ENCODE assay signal across 8 cellular contexts in genomic region chr11:33828604-33829429, GRCh38. TPM values are rescaled to one million over a fixed set of nuclear protein-coding genes. Genes with fewer than 3 reads are reported as not detected.
DNase-seq lines count a peak whose midpoint lies in the region; ATAC-seq lines count a peak whose summit lies in the region.

No MANE protein-coding gene starts in this region.

- ATAC-seq in GM18511 (IDR thresholded peaks at IDR 0.05; ENCODE audit: unreplicated experiment) (peak; percentile 43), HG03520 (IDR thresholded peaks at IDR 0.05; ENCODE audit: unreplicated experiment) (no peak)

- H3K4me3 ChIP-seq in iPS-11a (ENCODE audit: low read depth, low read length) (peak overlapping the region; percentile 29), skin epidermis (peak overlapping the region; percentile 7 to 30 (median 16))

- no peaks in the 10 kb centered on the region for H3K9me3 Mint-ChIP-seq in activated naive CD8-positive, alpha-beta T cell treated with anti-CD3 and anti-CD28 coated beads for 36 hours

- peaks cover 81% of the 10 kb centered on the region for H3K27me3 Mint-ChIP-seq in activated naive CD8-positive, alpha-beta T cell treated with anti-CD3 and anti-CD28 coated beads for 36 hours

- no peak overlapping the region for H3K27ac Mint-ChIP-seq in activated naive CD8-positive, alpha-beta T cell treated with anti-CD3 and anti-CD28 coated beads for 36 hours

- no peak for DNase-seq in activated naive CD8-positive, alpha-beta T cell treated with anti-CD3 and anti-CD28 coated beads for 36 hours
- DNase-seq in dermis blood vessel endothelial cell, result no peak
- DNase-seq in activated CD8-positive, alpha-beta memory T cell treated with anti-CD3 and anti-CD28 coated beads, Interleukin-2, amount 50 U/mL, for 4 hours, result no peak
- DNase-seq in NOMO-1 treated with dmso at 0.1 percent for 144 hours (lab: John Stamatoyannopoulos, UW; ENCODE audit: unreplicated experiment), result no peak

- peaks cover 3% of the 10 kb centered on the region for H3K4me1 Mint-ChIP-seq in activated naive CD8-positive, alpha-beta T cell treated with anti-CD3 and anti-CD28 coated beads for 36 hours

- peak overlapping the region; percentile 20 for H3K4me3 Mint-ChIP-seq in activated naive CD8-positive, alpha-beta T cell treated with anti-CD3 and anti-CD28 coated beads for 36 hours

- no peak overlapping the region for H3K27ac ChIP-seq in skin epidermis

- peaks cover 1% of the 10 kb centered on the region for H3K36me3 Mint-ChIP-seq in activated naive CD8-positive, alpha-beta T cell treated with anti-CD3 and anti-CD28 coated beads for 36 hours

RNA-seq across cellular contexts. Expression of gene FBXO3, which starts 54.5 kb away (rescaled TPM):
- 10 to 100 TPM; 10.1 to 13.2 TPM for total RNA-seq in activated naive CD8-positive, alpha-beta T cell treated with anti-CD3 and anti-CD28 coated beads for 36 hours
- total RNA-seq in dermis blood vessel endothelial cell, result 50.5 and 56.8 TPM in 2 replicates
